ENCODE assay signal across 22 cellular contexts in the genomic region with DNA sequence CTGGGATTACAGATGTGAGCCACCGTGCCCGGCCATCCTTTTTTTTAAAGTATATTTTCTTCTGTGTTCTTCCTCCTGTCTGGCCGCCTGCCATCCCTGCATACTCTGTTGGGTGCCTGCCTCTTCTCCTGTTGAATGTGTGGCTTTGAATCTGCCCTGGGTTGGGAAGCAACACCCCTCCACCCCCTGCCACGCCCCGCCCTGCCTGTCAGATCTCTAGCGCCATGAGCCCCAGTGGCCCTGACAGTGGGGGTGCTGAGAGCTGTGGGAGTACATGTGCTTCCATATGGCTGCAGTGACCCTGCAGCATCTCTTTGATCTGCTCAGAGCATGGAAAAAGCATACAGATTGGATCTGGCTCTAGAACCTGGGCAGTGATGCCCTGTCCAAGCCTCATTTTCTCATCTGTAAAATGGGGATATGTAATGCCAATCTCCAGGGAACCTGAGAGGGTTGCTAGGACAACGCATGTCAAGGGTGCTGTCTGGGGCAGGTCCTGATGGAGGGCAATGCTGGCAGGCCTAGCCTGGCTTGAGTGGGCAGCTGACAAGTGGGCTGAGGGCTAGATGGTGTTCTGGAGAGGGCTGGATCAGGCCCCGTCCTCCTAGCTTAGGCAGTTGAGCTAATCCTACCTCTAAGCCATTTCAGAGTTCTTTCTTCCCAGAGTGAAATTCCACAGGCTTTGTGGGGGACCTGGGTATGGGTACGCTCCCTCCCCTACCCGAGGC. TPM values are rescaled to one million over a fixed set of nuclear protein-coding genes. Genes with fewer than 3 reads are reported as not detected.
DNase-seq lines count a peak whose midpoint lies in the region; ATAC-seq and TF ChIP-seq lines count a peak whose summit lies in the region.
"Had no signal": no experiment of that assay in that cellular context is flagged by ENCODE, and none has a peak within 500 bp of the region (broad histone marks: within the 10 kb centered on the region; RNA-seq: fewer than 3 reads in every experiment).

No MANE protein-coding gene starts in this region.

- TF ChIP-seq CTCF in mammary epithelial cell (conservative IDR thresholded peaks at IDR 0.05 in 1 of 2, IDR thresholded peaks at IDR 0.05 in 1 of 2; ENCODE audit: extremely low read depth in 1 of 2, insufficient read depth in 1 of 2, low read depth in 1 of 2, low read length in 2 of 2): no peak
- no peak for TF ChIP-seq CTCF in MCF 10A (IDR thresholded peaks at IDR 0.05; ENCODE audit: unreplicated experiment)
- no peak for TF ChIP-seq CTCF in mesothelial cell of epicardium (IDR thresholded peaks at IDR 0.05; ENCODE audit: unreplicated experiment)

- peak overlapping the region; percentile 52 for H2AFZ ChIP-seq in mammary epithelial cell (ENCODE audit: low read depth, low read length)

- H3K4me1 ChIP-seq in mammary epithelial cell (ENCODE audit: insufficient read depth, low read length): no peaks in the 10 kb centered on the region

- H3K27ac ChIP-seq in mammary epithelial cell (ENCODE audit: insufficient read depth, low read depth, low read length) (no peak overlapping the region), caudate nucleus (ENCODE audit: low read depth, low read length) (peak overlapping the region; percentile 55)
- H3K27ac ChIP-seq: lower lobe of right lung, upper lobe of left lung had no signal

- CTCF ChIA-PET in mammary epithelial cell (lab: Charles Lee; ENCODE audit: low non-redundant PET): interaction anchor here (0.5 kb wide), 2 partner anchors 81 to 437 kb away, joined by 4 to 5 read pairs; no protein-coding TSS in a partner anchor
- CTCF ChIA-PET in MCF 10A (lab: Yijun Ruan, JAX): interaction anchor here (0.6 to 2.0 kb wide), 17 partner anchors 9 to 522 kb away, joined by 3 to 16 read pairs (median 4); partner anchors contain the start of genes SEC22C and SS18L2
- CTCF ChIA-PET in activated naive CD4-positive, alpha-beta T cell treated with anti-CD3 and anti-CD28 coated beads, Interleukin-2, amount 10 ng/mL, durations not matched to agents 7 days and 5 days (lab: Charles Lee): interaction anchor here (1.3 to 1.9 kb wide), 3 partner anchors 14 to 202 kb away, joined by 3 to 4 read pairs (median 3); no protein-coding TSS in a partner anchor

- BruUV-seq in mammary epithelial cell (replicated peaks; lab: Mats Ljungman, UMichigan) (no TSS peak), MCF 10A (replicated peaks; lab: Mats Ljungman, UMichigan) (no TSS peak)

- no peak for ATAC-seq in GM19328 (IDR thresholded peaks at IDR 0.05; ENCODE audit: unreplicated experiment)
- ATAC-seq: lower lobe of right lung had no signal

- H3K36me3 Mint-ChIP-seq in MCF 10A (ENCODE audit: insufficient read depth, unreplicated experiment): no peaks in the 10 kb centered on the region
- no peaks in the 10 kb centered on the region for H3K36me3 Mint-ChIP-seq in mesothelial cell of epicardium
- H3K36me3 Mint-ChIP-seq in activated naive CD4-positive, alpha-beta T cell treated with anti-CD3 and anti-CD28 coated beads, Interleukin-2, amount 10 ng/mL, durations not matched to agents 7 days and 5 days: no peaks in the 10 kb centered on the region

- H3K4me3 Mint-ChIP-seq in MCF 10A (ENCODE audit: unreplicated experiment): no peak overlapping the region
- H3K4me3 Mint-ChIP-seq in mesothelial cell of epicardium: no peak overlapping the region
- H3K4me3 Mint-ChIP-seq in activated naive CD4-positive, alpha-beta T cell treated with anti-CD3 and anti-CD28 coated beads, Interleukin-2, amount 10 ng/mL, durations not matched to agents 7 days and 5 days: no peak overlapping the region
- H3K4me3 Mint-ChIP-seq: activated B cell treated with CpG ODN at 0.5 μM for 24 hours had no signal

- in situ Hi-C loops in mammary epithelial cell (cut with MboI; ENCODE audit: low sequenced_read_pairs in 2 of 2): loop anchor here in 1 of 2 donors (10.0 kb wide), 1 partner anchor 114 kb away; no protein-coding TSS in a partner anchor

- H4K20me1 ChIP-seq in mammary epithelial cell (ENCODE audit: insufficient read depth, low read length): no peaks in the 10 kb centered on the region

- no peaks in the 10 kb centered on the region for H3K36me3 ChIP-seq in mammary epithelial cell (ENCODE audit: insufficient read depth, low read length)
- H3K36me3 ChIP-seq: lower lobe of right lung, upper lobe of left lung had no signal

- H3K9me3 Mint-ChIP-seq in MCF 10A (ENCODE audit: unreplicated experiment) (no peaks in the 10 kb centered on the region), mesothelial cell of epicardium (no peaks in the 10 kb centered on the region)
- H3K9me3 Mint-ChIP-seq in activated naive CD4-positive, alpha-beta T cell treated with anti-CD3 and anti-CD28 coated beads, Interleukin-2, amount 10 ng/mL, durations not matched to agents 7 days and 5 days: no peaks in the 10 kb centered on the region
- H3K9me3 Mint-ChIP-seq: activated B cell treated with CpG ODN at 0.5 μM for 24 hours had no signal

- no peak overlapping the region for H3K4me3 ChIP-seq in mammary epithelial cell (replicated peaks in 1 of 3; ENCODE audit: insufficient read depth in 1 of 3, low read depth in 2 of 3, low read length in 3 of 3)
- H3K4me3 ChIP-seq: lower lobe of right lung, upper lobe of left lung had no signal

- H3K4me2 ChIP-seq in mammary epithelial cell (ENCODE audit: insufficient read depth, low read depth, low read length): no peak overlapping the region

- dilution Hi-C loops in mammary epithelial cell (cut with HindIII; ENCODE audit: low sequenced_read_pairs): no loop called here

- H3K9me3 ChIP-seq in mammary epithelial cell (replicated peaks; ENCODE audit: insufficient read depth, low read length): no peaks in the 10 kb centered on the region
- H3K9me3 ChIP-seq: lower lobe of right lung, upper lobe of left lung had no signal

- H3K27ac Mint-ChIP-seq in MCF 10A (ENCODE audit: low read depth, unreplicated experiment): no peak overlapping the region
- H3K27ac Mint-ChIP-seq in mesothelial cell of epicardium: peak overlapping the region; percentile 61
- H3K27ac Mint-ChIP-seq in activated naive CD4-positive, alpha-beta T cell treated with anti-CD3 and anti-CD28 coated beads, Interleukin-2, amount 10 ng/mL, durations not matched to agents 7 days and 5 days: no peak overlapping the region
- H3K27ac Mint-ChIP-seq: activated B cell treated with CpG ODN at 0.5 μM for 24 hours had no signal

- no peak overlapping the region for H3K9ac ChIP-seq in mammary epithelial cell (ENCODE audit: insufficient read depth, low read length)

- no peaks in the 10 kb centered on the region for H3K27me3 ChIP-seq in mammary epithelial cell (ENCODE audit: insufficient read depth, low read length)
- H3K27me3 ChIP-seq: upper lobe of left lung had no signal

- H3K4me1 Mint-ChIP-seq in MCF 10A (ENCODE audit: insufficient read depth, unreplicated experiment) (peaks cover 8% of the 10 kb centered on the region), mesothelial cell of epicardium (peaks cover 32% of the 10 kb centered on the region)
- peaks cover 49% of the 10 kb centered on the region for H3K4me1 Mint-ChIP-seq in activated naive CD4-positive, alpha-beta T cell treated with anti-CD3 and anti-CD28 coated beads, Interleukin-2, amount 10 ng/mL, durations not matched to agents 7 days and 5 days

- DNase-seq in mammary epithelial cell (no peak), MCF 10A (ENCODE audit: unreplicated experiment) (no peak), caudate nucleus (lab: John Stamatoyannopoulos, UW) (no peak), mesothelial cell of epicardium (ENCODE audit: low spot score in 2 of 2, unreplicated experiment in 2 of 2) (peak in 1 of 2 experiments; percentile 29), ureter (ENCODE audit: low spot score) (peak; percentile 35), NCI-H1436 treated with DMSO at 0.1 percent for 48 hours (lab: John Stamatoyannopoulos, UW) (no peak)
- no peak for DNase-seq in activated naive CD4-positive, alpha-beta T cell treated with anti-CD3 and anti-CD28 coated beads, Interleukin-2, amount 10 ng/mL, durations not matched to agents 7 days and 5 days
- DNase-seq: activated B cell treated with CpG ODN at 0.5 μM for 24 hours; activated naive CD4-positive, alpha-beta T cell treated with anti-CD3 and anti-CD28 coated beads, Interleukin-2, amount 50 U/mL, for 16 hours; COR-L47; foreskin melanocyte; IMR-90; lower lobe of right lung; NCI-H2081; NCI-H774; stimulated activated CD4-positive, alpha-beta T cell treated with anti-CD3 and anti-CD28 coated beads, Interleukin-4, amount 100 ng/mL, for 24 hours; upper lobe of left lung had no signal

- POLR2A ChIA-PET in MCF 10A (lab: Yijun Ruan, JAX): interaction anchor here (1.1 to 1.5 kb wide), 2 partner anchors 30 to 66 kb away, joined by 3 read pairs; no protein-coding TSS in a partner anchor

- 60% methylated on average over 7 of the region's 10 CpGs for WGBS in mammary epithelial cell (ENCODE audit: low coverage, missing lambda C conversion rate)

- no peaks in the 10 kb centered on the region for H3K79me2 ChIP-seq in mammary epithelial cell (ENCODE audit: insufficient read depth, low read length)

- intact Hi-C loops in mammary epithelial cell (cut with micrococcal nuclease): no loop called here
- intact Hi-C loops in MCF 10A (cut with micrococcal nuclease): no loop called here

- H3K27me3 Mint-ChIP-seq in MCF 10A (ENCODE audit: insufficient read depth, unreplicated experiment) (no peaks in the 10 kb centered on the region), mesothelial cell of epicardium (ENCODE audit: low read depth) (no peaks in the 10 kb centered on the region)
- H3K27me3 Mint-ChIP-seq in activated naive CD4-positive, alpha-beta T cell treated with anti-CD3 and anti-CD28 coated beads, Interleukin-2, amount 10 ng/mL, durations not matched to agents 7 days and 5 days: peaks cover 7% of the 10 kb centered on the region
- H3K27me3 Mint-ChIP-seq: activated B cell treated with CpG ODN at 0.5 μM for 24 hours had no signal

RNA-seq across cellular contexts. Expression of gene CCDC13, which starts 23.9 kb away (rescaled TPM):
- under 1 TPM; 0.49 to 0.50 TPM for total RNA-seq in mammary epithelial cell
- polyA plus RNA-seq in mammary epithelial cell: 0.15 TPM
- polyA minus RNA-seq in mammary epithelial cell: not detected
- 1.1 and 1.3 TPM in 2 replicates for total RNA-seq in MCF 10A (2022)
- total RNA-seq in mesothelial cell of epicardium: 0.55 to 0.90 TPM (median 0.60 TPM) in 3 replicates
- 1.2 TPM for total RNA-seq in ureter
- total RNA-seq: H4 had no signal

RNA-seq across cellular contexts. Expression of gene HHATL, which starts 46.6 kb away (rescaled TPM):
- total RNA-seq in mammary epithelial cell (not detected), MCF 10A (2022) (not detected in 2 replicates), mesothelial cell of epicardium (not detected in 3 replicates), ureter (0.73 TPM)
- not detected for polyA plus RNA-seq in mammary epithelial cell
- not detected for polyA minus RNA-seq in mammary epithelial cell
- total RNA-seq: activated B cell treated with CpG ODN at 0.5 μM for 24 hours, H4, IMR-90, RPMI7951, sciatic nerve had no signal
- polyA plus RNA-seq: IMR-90, neural cell had no signal

RNA-seq across cellular contexts. Expression of gene HIGD1A, which starts 55.1 kb away (rescaled TPM):
- total RNA-seq in mammary epithelial cell (100 to 1,000 TPM; 139 to 165 TPM), MCF 10A (2022) (140 and 161 TPM in 2 replicates), mesothelial cell of epicardium (62.0 to 72.2 TPM (median 63.9 TPM) in 3 replicates), ureter (182 TPM)
- polyA plus RNA-seq in mammary epithelial cell: 170 TPM
- 31.3 TPM for polyA minus RNA-seq in mammary epithelial cell
